In the genomic region with DNA sequence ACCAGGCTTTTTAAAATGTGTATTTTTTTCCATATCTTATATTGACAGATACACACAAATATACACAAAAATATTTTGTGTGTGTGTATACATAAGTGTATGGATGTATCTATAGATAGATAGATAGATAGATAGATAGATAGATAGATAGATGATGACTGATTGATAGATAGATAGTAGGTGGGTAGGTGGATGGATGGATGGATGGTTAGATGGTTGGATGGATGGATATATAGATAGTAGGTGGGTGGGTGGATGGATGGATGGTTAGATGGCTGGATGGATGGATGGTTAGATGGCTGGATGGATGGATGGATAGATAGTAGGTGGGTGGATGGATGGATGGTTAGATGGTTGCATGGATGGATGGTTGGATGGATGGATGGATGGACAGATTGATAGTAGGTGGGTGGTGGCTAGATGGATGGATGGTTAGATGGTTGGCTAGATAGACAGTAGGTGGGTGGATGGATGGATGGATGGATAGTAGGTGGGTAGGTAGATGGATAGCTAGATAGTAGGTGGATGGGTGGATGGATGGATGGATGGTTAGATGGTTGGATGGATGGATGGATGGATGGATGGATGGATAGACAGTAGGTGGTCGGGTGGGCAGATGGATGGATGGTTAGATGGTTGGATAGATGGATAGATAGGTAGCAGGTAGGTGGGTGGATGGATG, we compare ENCODE assay signal across 25 cellular contexts.
A peak's percentile ranks its signal among the peaks of the same experiment; 100 is the strongest.
DNase-seq lines count a peak whose midpoint lies in the region; ATAC-seq, FAIRE-seq and TF ChIP-seq lines count a peak whose summit lies in the region.
"Had no signal": no experiment of that assay in that cellular context is flagged by ENCODE, and none has a peak within 500 bp of the region (broad histone marks: within the 10 kb centered on the region; RNA-seq: fewer than 3 reads in every experiment).

No MANE protein-coding gene starts in this region.

- POLR2A ChIA-PET in A549 (lab: Yijun Ruan, JAX): no interaction called here
- POLR2A ChIA-PET in HEK293 (lab: Yijun Ruan, JAX): no interaction called here
- POLR2A ChIA-PET in activated CD4-positive, alpha-beta memory T cell treated with anti-CD3 and anti-CD28 coated beads, Interleukin-2, amount 10 ng/mL, durations not matched to agents 7 days and 5 days (lab: Charles Lee): no interaction called here

- TF ChIP-seq EP300 in A549 (IDR thresholded peaks at IDR 0.05): no peak

- H3K27ac ChIP-seq in A549: peak overlapping the region; percentile 88 to 92
- H3K27ac ChIP-seq in HEK293 (ENCODE audit: extremely low read depth, low read depth, low read length): no peak overlapping the region
- peak overlapping the region; percentile 100 for H3K27ac ChIP-seq in RWPE2 (ENCODE audit: poor library complexity, severe bottlenecking)
- H3K27ac ChIP-seq in mesenchymal stem cell (ENCODE audit: low read length, poor library complexity, severe bottlenecking): no peak overlapping the region
- H3K27ac ChIP-seq: BLaER1 treated with 17β-estradiol and CSF1 and Interleukin-3, amounts not matched to agents 10 nM and 100 nM; Peyer's patch had no signal

- no peak overlapping the region for H4K8ac ChIP-seq in mesenchymal stem cell (ENCODE audit: low read length)

- H4K91ac ChIP-seq in mesenchymal stem cell (ENCODE audit: low read length): peak overlapping the region; percentile 59

- peaks cover 16% of the 10 kb centered on the region for H3K9me3 Mint-ChIP-seq in activated CD4-positive, alpha-beta memory T cell treated with anti-CD3 and anti-CD28 coated beads, Interleukin-2, amount 10 ng/mL, durations not matched to agents 7 days and 5 days
- H3K9me3 Mint-ChIP-seq in activated naive CD4-positive, alpha-beta T cell treated with anti-CD3 and anti-CD28 coated beads for 36 hours: peaks cover 11% of the 10 kb centered on the region

- no peak overlapping the region for H3K27ac Mint-ChIP-seq in activated CD4-positive, alpha-beta memory T cell treated with anti-CD3 and anti-CD28 coated beads, Interleukin-2, amount 10 ng/mL, durations not matched to agents 7 days and 5 days
- H3K27ac Mint-ChIP-seq in activated naive CD4-positive, alpha-beta T cell treated with anti-CD3 and anti-CD28 coated beads for 36 hours: no peak overlapping the region
- H3K27ac Mint-ChIP-seq: CD4-positive, alpha-beta memory T cell; IgD-negative memory B cell had no signal

- WGBS in A549 (ENCODE audit: missing lambda C conversion rate): 96% methylated on average over 1 of the region's 1 CpG
- WGBS in mesenchymal stem cell: 95% methylated on average over 1 of the region's 1 CpG

- H2AK5ac ChIP-seq in mesenchymal stem cell (ENCODE audit: low read length, severe bottlenecking): no peak overlapping the region

- H3K79me1 ChIP-seq in mesenchymal stem cell (replicated peaks; ENCODE audit: low read length, poor library complexity, severe bottlenecking): peaks cover 2% of the 10 kb centered on the region

- no peaks in the 10 kb centered on the region for H3K9me3 ChIP-seq in A549
- H3K9me3 ChIP-seq in HEK293 (ENCODE audit: control insufficient read depth, insufficient read depth, low read depth, low read length): no peaks in the 10 kb centered on the region
- no peaks in the 10 kb centered on the region for H3K9me3 ChIP-seq in RWPE2 (ENCODE audit: severe bottlenecking)
- H3K9me3 ChIP-seq in mesenchymal stem cell (ENCODE audit: control insufficient read depth, low read length): no peaks in the 10 kb centered on the region
- H3K9me3 ChIP-seq: Peyer's patch, SK-N-SH had no signal

- intact Hi-C loops in activated naive CD4-positive, alpha-beta T cell treated with anti-CD3 and anti-CD28 coated beads for 36 hours (cut with micrococcal nuclease): no loop called here

- ATAC-seq in A549 (no peak), RWPE2 (ENCODE audit: low read depth) (no peak)

- no peak overlapping the region for H2BK5ac ChIP-seq in mesenchymal stem cell (ENCODE audit: low read depth, low read length, poor library complexity, severe bottlenecking)

- no peak overlapping the region for H3K9ac ChIP-seq in mesenchymal stem cell (ENCODE audit: low read length)
- H3K9ac ChIP-seq: BLaER1 treated with 17β-estradiol and CSF1 and Interleukin-3, amounts not matched to agents 10 nM and 100 nM; SK-N-SH had no signal

- H3K4me3 ChIP-seq in A549 (no peak overlapping the region), HEK293 (ENCODE audit: low read depth, low read length) (no peak overlapping the region), RWPE2 (ENCODE audit: severe bottlenecking) (no peak overlapping the region), mesenchymal stem cell (ENCODE audit: insufficient read depth in 1 of 2, low read depth in 1 of 2, low read length in 2 of 2) (no peak overlapping the region)
- H3K4me3 ChIP-seq: BLaER1 treated with 17β-estradiol and CSF1 and Interleukin-3, amounts not matched to agents 10 nM and 100 nM; Peyer's patch had no signal

- H3K36me3 Mint-ChIP-seq in activated CD4-positive, alpha-beta memory T cell treated with anti-CD3 and anti-CD28 coated beads, Interleukin-2, amount 10 ng/mL, durations not matched to agents 7 days and 5 days (ENCODE audit: low read depth): no peaks in the 10 kb centered on the region
- H3K36me3 Mint-ChIP-seq in activated naive CD4-positive, alpha-beta T cell treated with anti-CD3 and anti-CD28 coated beads for 36 hours (ENCODE audit: low read depth): no peaks in the 10 kb centered on the region
- H3K36me3 Mint-ChIP-seq: CD4-positive, alpha-beta memory T cell; IgD-negative memory B cell had no signal

- H3K4me1 ChIP-seq in A549 (peaks cover 63% of the 10 kb centered on the region), HEK293 (ENCODE audit: control insufficient read depth, insufficient read depth, low read length) (peaks cover 4% of the 10 kb centered on the region; the same call in 1 of the 2 replicates), RWPE2 (ENCODE audit: insufficient read depth, poor library complexity, severe bottlenecking) (peaks cover 57% of the 10 kb centered on the region), mesenchymal stem cell (ENCODE audit: control insufficient read depth, insufficient read depth, low read depth, low read length) (peaks cover 20% of the 10 kb centered on the region)

- no peak overlapping the region for H3K23ac ChIP-seq in mesenchymal stem cell (ENCODE audit: low read length in 2 of 2)

- CTCF ChIA-PET in A549 (lab: Yijun Ruan, JAX): interaction anchor here (0.6 kb wide), 1 partner anchor 232 kb away, joined by 3 read pairs; no protein-coding TSS in a partner anchor
- CTCF ChIA-PET in HEK293 (lab: Yijun Ruan, JAX): interaction anchor here (0.6 kb wide), 1 partner anchor 936 kb away, joined by 3 read pairs; no protein-coding TSS in a partner anchor
- CTCF ChIA-PET in activated CD4-positive, alpha-beta memory T cell treated with anti-CD3 and anti-CD28 coated beads, Interleukin-2, amount 10 ng/mL, durations not matched to agents 7 days and 5 days (lab: Charles Lee): no interaction called here
- CTCF ChIA-PET in activated naive CD4-positive, alpha-beta T cell treated with anti-CD3 and anti-CD28 coated beads for 36 hours (lab: Charles Lee): interaction anchor here (0.7 kb wide), 1 partner anchor 94 kb away, joined by 3 read pairs; no protein-coding TSS in a partner anchor

- H2BK15ac ChIP-seq in mesenchymal stem cell (ENCODE audit: low read depth, poor library complexity, severe bottlenecking): peak overlapping the region; percentile 57

- TF ChIP-seq CTCF in A549 (IDR thresholded peaks at IDR 0.05) (no peak), HEK293 (tag by site-specific recombination; IDR thresholded peaks at IDR 0.05) (no peak), RWPE2 (IDR thresholded peaks at IDR 0.05; ENCODE audit: poor library complexity, severe bottlenecking) (no peak)

- FAIRE-seq in A549 (lab: Jason Lieb, UNC) (no peak), GM19239 (lab: Jason Lieb, UNC) (no peak)
- FAIRE-seq: A204.1, G401.6 had no signal

- H3K27me3 Mint-ChIP-seq in activated CD4-positive, alpha-beta memory T cell treated with anti-CD3 and anti-CD28 coated beads, Interleukin-2, amount 10 ng/mL, durations not matched to agents 7 days and 5 days: peaks cover 2% of the 10 kb centered on the region
- no peaks in the 10 kb centered on the region for H3K27me3 Mint-ChIP-seq in activated naive CD4-positive, alpha-beta T cell treated with anti-CD3 and anti-CD28 coated beads for 36 hours (ENCODE audit: low read depth)
- H3K27me3 Mint-ChIP-seq: IgD-negative memory B cell had no signal

- DNase-seq in A549 (ENCODE audit: low read depth in 1 of 2, low spot score in 1 of 2) (no peak), RWPE2 (ENCODE audit: low spot score) (no peak), mesenchymal stem cell (no peak), GM19239 (ENCODE audit: insufficient read length, low spot score) (no peak)
- no peak for DNase-seq in activated CD4-positive, alpha-beta memory T cell treated with anti-CD3 and anti-CD28 coated beads, Interleukin-2, amount 10 ng/mL, durations not matched to agents 7 days and 5 days
- DNase-seq in activated naive CD4-positive, alpha-beta T cell treated with anti-CD3 and anti-CD28 coated beads for 36 hours: no peak
- DNase-seq: AML-193; CD4-positive, alpha-beta memory T cell; COR-L47; GOT3; NCI-H1092; NCI-H1417 treated with DMSO at 0.1 percent for 48 hours; NCI-H1694 treated with DMSO at 0.1 percent for 48 hours; NCI-H2081; NCI-H2171; NCI-H226; NCI-H510A; NCI-H69; Peyer's patch; SK-N-SH had no signal

- H3K36me3 ChIP-seq in HEK293 (ENCODE audit: control insufficient read depth in 2 of 2, insufficient read depth in 1 of 2, low read length in 2 of 2) (no peaks in the 10 kb centered on the region), RWPE2 (ENCODE audit: low read depth) (no peaks in the 10 kb centered on the region), mesenchymal stem cell (ENCODE audit: control insufficient read depth in 1 of 2, insufficient read depth in 2 of 2, low read depth in 1 of 2, low read length in 2 of 2) (no peaks in the 10 kb centered on the region)
- H3K36me3 ChIP-seq: BLaER1 treated with 17β-estradiol and CSF1 and Interleukin-3, amounts not matched to agents 10 nM and 100 nM; Peyer's patch had no signal

- H3K4me3 Mint-ChIP-seq in activated CD4-positive, alpha-beta memory T cell treated with anti-CD3 and anti-CD28 coated beads, Interleukin-2, amount 10 ng/mL, durations not matched to agents 7 days and 5 days: no peak overlapping the region
- H3K4me3 Mint-ChIP-seq in activated naive CD4-positive, alpha-beta T cell treated with anti-CD3 and anti-CD28 coated beads for 36 hours: no peak overlapping the region
- H3K4me3 Mint-ChIP-seq: CD4-positive, alpha-beta memory T cell; IgD-negative memory B cell had no signal

- no peak overlapping the region for H2BK12ac ChIP-seq in mesenchymal stem cell (ENCODE audit: low read length in 2 of 2)

- H3K4me2 ChIP-seq in A549 (no peak overlapping the region; the same call in 2 of the 3 replicates), mesenchymal stem cell (ENCODE audit: low read length, poor library complexity, severe bottlenecking) (no peak overlapping the region)
- H3K4me2 ChIP-seq: BLaER1 treated with 17β-estradiol and CSF1 and Interleukin-3, amounts not matched to agents 10 nM and 100 nM had no signal

- no peak overlapping the region for H3K4ac ChIP-seq in mesenchymal stem cell (ENCODE audit: low read depth in 1 of 2, low read length in 2 of 2)

- no peak overlapping the region for H3K18ac ChIP-seq in mesenchymal stem cell (ENCODE audit: low read depth in 1 of 2, low read length in 2 of 2)

- TF ChIP-seq POLR2A in A549 (IDR thresholded peaks at IDR 0.05; ENCODE audit: low read length): no peak

- no peak for TF ChIP-seq RAD21 in A549 (conservative IDR thresholded peaks at IDR 0.05 in 1 of 2, IDR thresholded peaks at IDR 0.05 in 1 of 2)

- no peak overlapping the region for H2BK120ac ChIP-seq in mesenchymal stem cell (ENCODE audit: low read depth, low read length)

- H3K27me3 ChIP-seq in RWPE2 (ENCODE audit: insufficient read depth, poor library complexity, severe bottlenecking): no peaks in the 10 kb centered on the region
- H3K27me3 ChIP-seq in mesenchymal stem cell (ENCODE audit: control insufficient read depth in 1 of 2, insufficient read depth in 1 of 2, low read length in 2 of 2): no peaks in the 10 kb centered on the region
- H3K27me3 ChIP-seq: BLaER1 treated with 17β-estradiol and CSF1 and Interleukin-3, amounts not matched to agents 10 nM and 100 nM; Peyer's patch had no signal

- H3K4me1 Mint-ChIP-seq in activated CD4-positive, alpha-beta memory T cell treated with anti-CD3 and anti-CD28 coated beads, Interleukin-2, amount 10 ng/mL, durations not matched to agents 7 days and 5 days: no peaks in the 10 kb centered on the region
- no peaks in the 10 kb centered on the region for H3K4me1 Mint-ChIP-seq in activated naive CD4-positive, alpha-beta T cell treated with anti-CD3 and anti-CD28 coated beads for 36 hours (ENCODE audit: low read depth)
- H3K4me1 Mint-ChIP-seq: CD4-positive, alpha-beta memory T cell had no signal

- H3K14ac ChIP-seq in mesenchymal stem cell (ENCODE audit: low read length in 2 of 2): no peak overlapping the region

- H2AFZ ChIP-seq in mesenchymal stem cell (ENCODE audit: low read depth, low read length): no peak overlapping the region

Comparison
In these comparisons a context has a peak if more than half of its experiments do, and no peak if none do; other contexts are left out.
1. H3K27ac ChIP-seq: peak in A549 (2 of 2) and RWPE2 (single experiment); none in HEK293 (single experiment) and mesenchymal stem cell (single experiment).